ENCODE assay signal across 17 cellular contexts in genomic region chr3:162337630-162338029, GRCh38.
"Had no signal": no experiment of that assay in that cellular context is flagged by ENCODE, and none has a peak within 500 bp of the region (broad histone marks: within the 10 kb centered on the region; RNA-seq: fewer than 3 reads in every experiment).

No MANE protein-coding gene starts in this region.

- H3K4me1 Mint-ChIP-seq: activated CD4-positive, alpha-beta T cell treated with anti-CD3 and anti-CD28 coated beads, Interleukin-2, amount 10 ng/mL, durations not matched to agents 7 days and 5 days; activated naive CD8-positive, alpha-beta T cell treated with anti-CD3 and anti-CD28 coated beads, Interleukin-2, amount 10 ng/mL, durations not matched to agents 7 days and 5 days; memory B cell; naive thymus-derived CD8-positive, alpha-beta T cell had no signal

- H3K4me3 ChIP-seq: mucosa of descending colon, upper lobe of left lung had no signal

- H3K27ac ChIP-seq: neutrophil, upper lobe of left lung had no signal

- H3K27ac Mint-ChIP-seq: activated CD4-positive, alpha-beta T cell treated with anti-CD3 and anti-CD28 coated beads, Interleukin-2, amount 10 ng/mL, durations not matched to agents 7 days and 5 days; activated naive CD8-positive, alpha-beta T cell treated with anti-CD3 and anti-CD28 coated beads, Interleukin-2, amount 10 ng/mL, durations not matched to agents 7 days and 5 days; activated T-cell treated with anti-CD3 and anti-CD28 coated beads, Interleukin-2, amount 50 U/mL, for 72 hours; effector memory CD8-positive, alpha-beta T cell; memory B cell; naive thymus-derived CD8-positive, alpha-beta T cell; stimulated activated naive CD8-positive, alpha-beta T cell treated with anti-CD3 and anti-CD28 coated beads, Interleukin-15, Interleukin-2, amounts not matched to agents 100 ng/mL and 50 ng/mL, for 24 hours; T-helper 2 cell treated with Interferon-gamma antibody and Interleukin-4, amounts not matched to agents 5 μg/mL and 100 μg/mL, for 36 hours had no signal

- ATAC-seq: activated T-cell treated with anti-CD3 and anti-CD28 coated beads, Interleukin-2, amount 50 U/mL, for 72 hours; effector memory CD8-positive, alpha-beta T cell; left ventricle myocardium superior; mucosa of descending colon; naive thymus-derived CD8-positive, alpha-beta T cell had no signal

- H3K4me3 Mint-ChIP-seq: activated CD4-positive, alpha-beta T cell treated with anti-CD3 and anti-CD28 coated beads, Interleukin-2, amount 10 ng/mL, durations not matched to agents 7 days and 5 days; activated naive CD8-positive, alpha-beta T cell treated with anti-CD3 and anti-CD28 coated beads, Interleukin-2, amount 10 ng/mL, durations not matched to agents 7 days and 5 days; activated T-cell treated with anti-CD3 and anti-CD28 coated beads, Interleukin-2, amount 50 U/mL, for 72 hours; effector memory CD8-positive, alpha-beta T cell; memory B cell; naive thymus-derived CD8-positive, alpha-beta T cell; stimulated activated naive CD8-positive, alpha-beta T cell treated with anti-CD3 and anti-CD28 coated beads, Interleukin-15, Interleukin-2, amounts not matched to agents 100 ng/mL and 50 ng/mL, for 24 hours; T-helper 2 cell treated with Interferon-gamma antibody and Interleukin-4, amounts not matched to agents 5 μg/mL and 100 μg/mL, for 36 hours had no signal

- H3K4me1 ChIP-seq: upper lobe of left lung had no signal

- H3K27me3 ChIP-seq: neutrophil, upper lobe of left lung had no signal

- H3K9me3 Mint-ChIP-seq: memory B cell had no signal

- H3K36me3 ChIP-seq: neutrophil, upper lobe of left lung had no signal

- H3K27me3 Mint-ChIP-seq: activated CD4-positive, alpha-beta T cell treated with anti-CD3 and anti-CD28 coated beads, Interleukin-2, amount 10 ng/mL, durations not matched to agents 7 days and 5 days; activated naive CD8-positive, alpha-beta T cell treated with anti-CD3 and anti-CD28 coated beads, Interleukin-2, amount 10 ng/mL, durations not matched to agents 7 days and 5 days; effector memory CD8-positive, alpha-beta T cell; memory B cell; naive thymus-derived CD8-positive, alpha-beta T cell; stimulated activated naive CD8-positive, alpha-beta T cell treated with anti-CD3 and anti-CD28 coated beads, Interleukin-15, Interleukin-2, amounts not matched to agents 100 ng/mL and 50 ng/mL, for 24 hours had no signal

- DNase-seq: activated CD4-positive, alpha-beta T cell treated with anti-CD3 and anti-CD28 coated beads, Interleukin-2, amount 10 ng/mL, durations not matched to agents 7 days and 5 days; activated CD8-positive, alpha-beta memory T cell treated with anti-CD3 and anti-CD28 coated beads, Interleukin-2, amount 50 U/mL, for 48 hours; activated naive CD8-positive, alpha-beta T cell treated with anti-CD3 and anti-CD28 coated beads, Interleukin-2, amount 10 ng/mL, durations not matched to agents 7 days and 5 days; activated T-cell treated with anti-CD3 and anti-CD28 coated beads, Interleukin-2, amount 50 U/mL, for 72 hours; anterior cingulate cortex; dermis blood vessel endothelial cell; effector memory CD8-positive, alpha-beta T cell; islet precursor cell; left ventricle myocardium superior; mucosa of descending colon; naive thymus-derived CD8-positive, alpha-beta T cell; small intestine; upper lobe of left lung had no signal

- H3K9me3 ChIP-seq: neutrophil had no signal

- H3K36me3 Mint-ChIP-seq: activated naive CD8-positive, alpha-beta T cell treated with anti-CD3 and anti-CD28 coated beads, Interleukin-2, amount 10 ng/mL, durations not matched to agents 7 days and 5 days; memory B cell; naive thymus-derived CD8-positive, alpha-beta T cell had no signal
